1 cellular context compared by ENCODE assay signal in genomic region chr4:159420162-159421057, GRCh38.
A peak's percentile ranks its signal among the peaks of the same experiment; 100 is the strongest.
TF ChIP-seq lines count a peak whose summit lies in the region.

No MANE protein-coding gene starts in this region.

TF ChIP-seq in HepG2, 621 proteins besides CTCF, POLR2A, EP300 and RAD21 (continued from another document and continues in another):
- TF ChIP-seq, protein P1, sequence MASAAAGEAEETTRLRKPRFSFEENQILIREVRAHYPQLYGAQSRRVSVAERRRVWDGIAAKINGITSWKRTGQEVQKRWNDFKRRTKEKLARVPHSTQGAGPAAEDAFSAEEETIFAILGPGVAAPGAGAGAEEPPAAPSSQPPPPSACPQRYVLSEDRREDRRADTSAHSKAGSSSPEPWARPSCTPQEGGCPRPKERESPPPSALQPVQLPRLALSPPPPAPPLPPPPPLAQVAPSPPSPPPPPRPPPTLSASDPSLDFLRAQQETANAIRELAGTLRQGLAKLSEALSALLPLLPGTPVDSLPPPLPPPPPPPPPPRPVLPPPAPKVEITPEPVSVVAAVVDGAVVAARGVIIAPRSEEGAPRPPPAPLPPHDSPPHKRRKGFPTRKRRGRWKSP (CRISPR knock-in tag; IDR thresholded peaks at IDR 0.05): peak; percentile 49; the same call in 1 of the 2 replicates
- TF ChIP-seq PHB2 (IDR thresholded peaks at IDR 0.05; ENCODE audit: partially characterized antibody): no peak
- TF ChIP-seq HNRNPK (IDR thresholded peaks at IDR 0.05; ENCODE audit: low read depth, low read length, poor library complexity, severe bottlenecking): no peak
- no peak for TF ChIP-seq PCBP2 (optimal IDR thresholded peaks at IDR 0.05; ENCODE audit: low read depth, low read length, poor library complexity, severe bottlenecking)
- no peak for TF ChIP-seq DNMT3B (CRISPR knock-in tag; conservative IDR thresholded peaks at IDR 0.05)
- peak; percentile 83 for TF ChIP-seq CREM (IDR thresholded peaks at IDR 0.05)
- TF ChIP-seq CREM (CRISPR knock-in tag; IDR thresholded peaks at IDR 0.05): no peak
- TF ChIP-seq MXD3 (CRISPR knock-in tag; IDR thresholded peaks at IDR 0.05): no peak
- 0 out of 2 replicates have a peak, but pooled peaks have one; percentile 12 for TF ChIP-seq FOXK2 (IDR thresholded peaks at IDR 0.05)
- no peak for TF ChIP-seq SATB2 (CRISPR knock-in tag; IDR thresholded peaks at IDR 0.05)
- TF ChIP-seq MAZ (IDR thresholded peaks at IDR 0.05; ENCODE audit: borderline replicate concordance, low read depth, low read length): no peak
- peak; percentile 52; the same call in 1 of the 2 replicates for TF ChIP-seq MAZ (CRISPR knock-in tag; IDR thresholded peaks at IDR 0.05; ENCODE audit: low read depth)
- no peak for TF ChIP-seq ZFP37 (CRISPR knock-in tag; IDR thresholded peaks at IDR 0.05; ENCODE audit: borderline replicate concordance)
- TF ChIP-seq, protein P2, sequence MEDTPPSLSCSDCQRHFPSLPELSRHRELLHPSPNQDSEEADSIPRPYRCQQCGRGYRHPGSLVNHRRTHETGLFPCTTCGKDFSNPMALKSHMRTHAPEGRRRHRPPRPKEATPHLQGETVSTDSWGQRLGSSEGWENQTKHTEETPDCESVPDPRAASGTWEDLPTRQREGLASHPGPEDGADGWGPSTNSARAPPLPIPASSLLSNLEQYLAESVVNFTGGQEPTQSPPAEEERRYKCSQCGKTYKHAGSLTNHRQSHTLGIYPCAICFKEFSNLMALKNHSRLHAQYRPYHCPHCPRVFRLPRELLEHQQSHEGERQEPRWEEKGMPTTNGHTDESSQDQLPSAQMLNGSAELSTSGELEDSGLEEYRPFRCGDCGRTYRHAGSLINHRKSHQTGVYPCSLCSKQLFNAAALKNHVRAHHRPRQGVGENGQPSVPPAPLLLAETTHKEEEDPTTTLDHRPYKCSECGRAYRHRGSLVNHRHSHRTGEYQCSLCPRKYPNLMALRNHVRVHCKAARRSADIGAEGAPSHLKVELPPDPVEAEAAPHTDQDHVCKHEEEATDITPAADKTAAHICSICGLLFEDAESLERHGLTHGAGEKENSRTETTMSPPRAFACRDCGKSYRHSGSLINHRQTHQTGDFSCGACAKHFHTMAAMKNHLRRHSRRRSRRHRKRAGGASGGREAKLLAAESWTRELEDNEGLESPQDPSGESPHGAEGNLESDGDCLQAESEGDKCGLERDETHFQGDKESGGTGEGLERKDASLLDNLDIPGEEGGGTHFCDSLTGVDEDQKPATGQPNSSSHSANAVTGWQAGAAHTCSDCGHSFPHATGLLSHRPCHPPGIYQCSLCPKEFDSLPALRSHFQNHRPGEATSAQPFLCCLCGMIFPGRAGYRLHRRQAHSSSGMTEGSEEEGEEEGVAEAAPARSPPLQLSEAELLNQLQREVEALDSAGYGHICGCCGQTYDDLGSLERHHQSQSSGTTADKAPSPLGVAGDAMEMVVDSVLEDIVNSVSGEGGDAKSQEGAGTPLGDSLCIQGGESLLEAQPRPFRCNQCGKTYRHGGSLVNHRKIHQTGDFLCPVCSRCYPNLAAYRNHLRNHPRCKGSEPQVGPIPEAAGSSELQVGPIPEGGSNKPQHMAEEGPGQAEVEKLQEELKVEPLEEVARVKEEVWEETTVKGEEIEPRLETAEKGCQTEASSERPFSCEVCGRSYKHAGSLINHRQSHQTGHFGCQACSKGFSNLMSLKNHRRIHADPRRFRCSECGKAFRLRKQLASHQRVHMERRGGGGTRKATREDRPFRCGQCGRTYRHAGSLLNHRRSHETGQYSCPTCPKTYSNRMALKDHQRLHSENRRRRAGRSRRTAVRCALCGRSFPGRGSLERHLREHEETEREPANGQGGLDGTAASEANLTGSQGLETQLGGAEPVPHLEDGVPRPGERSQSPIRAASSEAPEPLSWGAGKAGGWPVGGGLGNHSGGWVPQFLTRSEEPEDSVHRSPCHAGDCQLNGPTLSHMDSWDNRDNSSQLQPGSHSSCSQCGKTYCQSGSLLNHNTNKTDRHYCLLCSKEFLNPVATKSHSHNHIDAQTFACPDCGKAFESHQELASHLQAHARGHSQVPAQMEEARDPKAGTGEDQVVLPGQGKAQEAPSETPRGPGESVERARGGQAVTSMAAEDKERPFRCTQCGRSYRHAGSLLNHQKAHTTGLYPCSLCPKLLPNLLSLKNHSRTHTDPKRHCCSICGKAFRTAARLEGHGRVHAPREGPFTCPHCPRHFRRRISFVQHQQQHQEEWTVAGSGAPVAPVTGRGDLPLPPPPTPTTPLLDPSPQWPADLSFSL (CRISPR knock-in tag; IDR thresholded peaks at IDR 0.05): peak; percentile 88
- TF ChIP-seq NFKB2 (CRISPR knock-in tag; IDR thresholded peaks at IDR 0.05; ENCODE audit: borderline replicate concordance): no peak
- TF ChIP-seq ZNF75D (CRISPR knock-in tag; IDR thresholded peaks at IDR 0.05; ENCODE audit: borderline replicate concordance): no peak
- TF ChIP-seq PTBP1 (IDR thresholded peaks at IDR 0.05; ENCODE audit: low read depth, low read length, poor library complexity, severe bottlenecking): no peak
- TF ChIP-seq ZBTB20 (CRISPR knock-in tag; IDR thresholded peaks at IDR 0.05; ENCODE audit: borderline replicate concordance, low read depth): peak; percentile 94
- peak; percentile 75; the same call in 1 of the 2 replicates for TF ChIP-seq ZNF644 (CRISPR knock-in tag; IDR thresholded peaks at IDR 0.05; ENCODE audit: low read depth)
- TF ChIP-seq ZNF260 (CRISPR knock-in tag; IDR thresholded peaks at IDR 0.05; ENCODE audit: borderline replicate concordance, low read depth): no peak
- TF ChIP-seq, protein P3, sequence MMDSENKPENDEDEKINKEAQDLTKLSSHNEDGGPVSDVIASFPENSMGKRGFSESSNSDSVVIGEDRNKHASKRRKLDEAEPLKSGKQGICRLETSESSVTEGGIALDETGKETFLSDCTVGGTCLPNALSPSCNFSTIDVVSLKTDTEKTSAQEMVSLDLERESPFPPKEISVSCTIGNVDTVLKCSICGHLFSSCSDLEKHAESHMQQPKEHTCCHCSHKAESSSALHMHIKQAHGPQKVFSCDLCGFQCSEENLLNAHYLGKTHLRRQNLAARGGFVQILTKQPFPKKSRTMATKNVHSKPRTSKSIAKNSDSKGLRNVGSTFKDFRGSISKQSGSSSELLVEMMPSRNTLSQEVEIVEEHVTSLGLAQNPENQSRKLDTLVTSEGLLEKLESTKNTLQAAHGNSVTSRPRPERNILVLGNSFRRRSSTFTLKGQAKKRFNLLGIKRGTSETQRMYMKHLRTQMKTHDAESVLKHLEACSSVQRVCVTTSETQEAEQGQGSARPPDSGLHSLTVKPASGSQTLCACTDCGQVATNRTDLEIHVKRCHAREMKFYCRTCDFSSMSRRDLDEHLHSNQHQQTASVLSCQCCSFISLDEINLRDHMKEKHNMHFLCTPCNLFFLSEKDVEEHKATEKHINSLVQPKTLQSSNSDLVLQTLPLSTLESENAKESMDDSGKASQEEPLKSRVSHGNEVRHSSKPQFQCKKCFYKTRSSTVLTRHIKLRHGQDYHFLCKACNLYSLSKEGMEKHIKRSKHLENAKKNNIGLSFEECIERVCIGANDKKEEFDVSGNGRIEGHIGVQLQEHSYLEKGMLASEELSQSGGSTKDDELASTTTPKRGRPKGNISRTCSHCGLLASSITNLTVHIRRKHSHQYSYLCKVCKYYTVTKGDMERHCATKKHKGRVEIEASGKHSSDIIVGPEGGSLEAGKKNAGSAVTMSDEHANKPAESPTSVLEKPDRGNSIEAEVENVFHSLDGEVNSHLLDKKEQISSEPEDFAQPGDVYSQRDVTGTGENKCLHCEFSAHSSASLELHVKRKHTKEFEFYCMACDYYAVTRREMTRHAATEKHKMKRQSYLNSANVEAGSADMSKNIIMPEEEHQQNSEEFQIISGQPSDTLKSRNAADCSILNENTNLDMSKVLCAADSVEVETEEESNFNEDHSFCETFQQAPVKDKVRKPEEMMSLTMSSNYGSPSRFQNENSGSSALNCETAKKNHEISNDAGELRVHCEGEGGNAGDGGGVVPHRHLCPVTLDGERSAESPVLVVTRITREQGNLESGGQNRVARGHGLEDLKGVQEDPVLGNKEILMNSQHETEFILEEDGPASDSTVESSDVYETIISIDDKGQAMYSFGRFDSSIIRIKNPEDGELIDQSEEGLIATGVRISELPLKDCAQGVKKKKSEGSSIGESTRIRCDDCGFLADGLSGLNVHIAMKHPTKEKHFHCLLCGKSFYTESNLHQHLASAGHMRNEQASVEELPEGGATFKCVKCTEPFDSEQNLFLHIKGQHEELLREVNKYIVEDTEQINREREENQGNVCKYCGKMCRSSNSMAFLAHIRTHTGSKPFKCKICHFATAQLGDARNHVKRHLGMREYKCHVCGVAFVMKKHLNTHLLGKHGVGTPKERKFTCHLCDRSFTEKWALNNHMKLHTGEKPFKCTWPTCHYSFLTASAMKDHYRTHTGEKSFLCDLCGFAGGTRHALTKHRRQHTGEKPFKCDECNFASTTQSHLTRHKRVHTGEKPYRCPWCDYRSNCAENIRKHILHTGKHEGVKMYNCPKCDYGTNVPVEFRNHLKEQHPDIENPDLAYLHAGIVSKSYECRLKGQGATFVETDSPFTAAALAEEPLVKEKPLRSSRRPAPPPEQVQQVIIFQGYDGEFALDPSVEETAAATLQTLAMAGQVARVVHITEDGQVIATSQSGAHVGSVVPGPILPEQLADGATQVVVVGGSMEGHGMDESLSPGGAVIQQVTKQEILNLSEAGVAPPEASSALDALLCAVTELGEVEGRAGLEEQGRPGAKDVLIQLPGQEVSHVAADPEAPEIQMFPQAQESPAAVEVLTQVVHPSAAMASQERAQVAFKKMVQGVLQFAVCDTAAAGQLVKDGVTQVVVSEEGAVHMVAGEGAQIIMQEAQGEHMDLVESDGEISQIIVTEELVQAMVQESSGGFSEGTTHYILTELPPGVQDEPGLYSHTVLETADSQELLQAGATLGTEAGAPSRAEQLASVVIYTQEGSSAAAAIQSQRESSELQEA (CRISPR knock-in tag; IDR thresholded peaks at IDR 0.05; ENCODE audit: not compliant biosample characterization): no peak
- TF ChIP-seq SMAD9 (CRISPR knock-in tag; IDR thresholded peaks at IDR 0.05): no peak
- no peak for TF ChIP-seq SNAI1 (CRISPR knock-in tag; IDR thresholded peaks at IDR 0.05; ENCODE audit: borderline replicate concordance)
- TF ChIP-seq, protein P4, sequence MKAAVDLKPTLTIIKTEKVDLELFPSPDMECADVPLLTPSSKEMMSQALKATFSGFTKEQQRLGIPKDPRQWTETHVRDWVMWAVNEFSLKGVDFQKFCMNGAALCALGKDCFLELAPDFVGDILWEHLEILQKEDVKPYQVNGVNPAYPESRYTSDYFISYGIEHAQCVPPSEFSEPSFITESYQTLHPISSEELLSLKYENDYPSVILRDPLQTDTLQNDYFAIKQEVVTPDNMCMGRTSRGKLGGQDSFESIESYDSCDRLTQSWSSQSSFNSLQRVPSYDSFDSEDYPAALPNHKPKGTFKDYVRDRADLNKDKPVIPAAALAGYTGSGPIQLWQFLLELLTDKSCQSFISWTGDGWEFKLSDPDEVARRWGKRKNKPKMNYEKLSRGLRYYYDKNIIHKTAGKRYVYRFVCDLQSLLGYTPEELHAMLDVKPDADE (CRISPR knock-in tag; IDR thresholded peaks at IDR 0.05): no peak
- no peak; the same call in 1 of the 2 replicates for TF ChIP-seq ZNF558 (CRISPR knock-in tag; IDR thresholded peaks at IDR 0.05; ENCODE audit: borderline replicate concordance)
- peak; percentile 66; the same call in 1 of the 2 replicates for TF ChIP-seq DMAP1 (CRISPR knock-in tag; IDR thresholded peaks at IDR 0.05)
- no peak for TF ChIP-seq ZNF121 (CRISPR knock-in tag; IDR thresholded peaks at IDR 0.05)
- TF ChIP-seq KLF13 (CRISPR knock-in tag; IDR thresholded peaks at IDR 0.05): no peak
- TF ChIP-seq ZBTB3 (CRISPR knock-in tag; IDR thresholded peaks at IDR 0.05; ENCODE audit: borderline replicate concordance, low read depth): no peak
- TF ChIP-seq EHMT2 (IDR thresholded peaks at IDR 0.05; ENCODE audit: borderline replicate concordance, low read depth, low read length): no peak
- TF ChIP-seq ZNF280D (CRISPR knock-in tag; IDR thresholded peaks at IDR 0.05): peak; percentile 72; the same call in 1 of the 2 replicates
- no peak for TF ChIP-seq ZNF230 (CRISPR knock-in tag; IDR thresholded peaks at IDR 0.05)
- no peak for TF ChIP-seq DR1 (CRISPR knock-in tag; IDR thresholded peaks at IDR 0.05)
- TF ChIP-seq ZNF33B (CRISPR knock-in tag; IDR thresholded peaks at IDR 0.05): no peak
- TF ChIP-seq HDAC1 (CRISPR knock-in tag; IDR thresholded peaks at IDR 0.05): peak; percentile 78
- TF ChIP-seq NRL (CRISPR knock-in tag; IDR thresholded peaks at IDR 0.05; ENCODE audit: borderline replicate concordance): no peak
- TF ChIP-seq ZNF317 (CRISPR knock-in tag; IDR thresholded peaks at IDR 0.05): no peak
- TF ChIP-seq ZNF788 (CRISPR knock-in tag; IDR thresholded peaks at IDR 0.05; ENCODE audit: borderline replicate concordance): peak; percentile 62; the same call in 1 of the 2 replicates
- TF ChIP-seq ZNF790 (CRISPR knock-in tag; IDR thresholded peaks at IDR 0.05; ENCODE audit: borderline replicate concordance): no peak
- TF ChIP-seq, protein P5, sequence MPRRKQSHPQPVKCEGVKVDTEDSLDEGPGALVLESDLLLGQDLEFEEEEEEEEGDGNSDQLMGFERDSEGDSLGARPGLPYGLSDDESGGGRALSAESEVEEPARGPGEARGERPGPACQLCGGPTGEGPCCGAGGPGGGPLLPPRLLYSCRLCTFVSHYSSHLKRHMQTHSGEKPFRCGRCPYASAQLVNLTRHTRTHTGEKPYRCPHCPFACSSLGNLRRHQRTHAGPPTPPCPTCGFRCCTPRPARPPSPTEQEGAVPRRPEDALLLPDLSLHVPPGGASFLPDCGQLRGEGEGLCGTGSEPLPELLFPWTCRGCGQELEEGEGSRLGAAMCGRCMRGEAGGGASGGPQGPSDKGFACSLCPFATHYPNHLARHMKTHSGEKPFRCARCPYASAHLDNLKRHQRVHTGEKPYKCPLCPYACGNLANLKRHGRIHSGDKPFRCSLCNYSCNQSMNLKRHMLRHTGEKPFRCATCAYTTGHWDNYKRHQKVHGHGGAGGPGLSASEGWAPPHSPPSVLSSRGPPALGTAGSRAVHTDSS (CRISPR knock-in tag; conservative IDR thresholded peaks at IDR 0.05): no peak
